In the genomic region with DNA sequence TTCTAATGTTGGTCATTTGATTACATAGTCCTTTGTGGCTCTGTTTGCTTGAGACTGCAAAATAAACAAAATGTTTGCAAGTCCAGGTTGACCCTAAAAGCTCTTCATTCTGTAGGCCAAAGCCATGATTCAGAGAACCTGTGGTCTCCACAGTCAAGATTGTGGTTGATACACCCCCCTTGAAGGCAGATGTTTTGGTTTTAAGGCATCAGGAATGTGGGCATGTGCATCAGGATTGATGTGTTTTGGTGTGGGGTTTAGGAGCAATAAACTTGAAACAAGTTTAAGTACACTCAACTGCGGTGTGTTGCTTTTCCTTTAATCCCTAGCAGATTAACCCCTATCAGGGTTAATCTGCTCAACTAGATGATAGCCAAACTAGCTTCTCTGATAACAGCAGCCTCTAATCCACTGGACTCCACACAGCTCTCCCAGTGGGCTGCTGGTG, we compare ENCODE assay signal across 16 cellular contexts.
A peak's percentile ranks its signal among the peaks of the same experiment; 100 is the strongest.
DNase-seq lines count a peak whose midpoint lies in the region; ATAC-seq and TF ChIP-seq lines count a peak whose summit lies in the region.
"Had no signal": no experiment of that assay in that cellular context is flagged by ENCODE, and none has a peak within 500 bp of the region (broad histone marks: within the 10 kb centered on the region; RNA-seq: fewer than 3 reads in every experiment).

No MANE protein-coding gene starts in this region.

- peak overlapping the region; percentile 2; the same call in 1 of the 2 replicates for H3K4me2 ChIP-seq in BLaER1

- no peak for TF ChIP-seq POLR2A in right lobe of liver (IDR thresholded peaks at IDR 0.05)

- H4K20me1 ChIP-seq in BLaER1: peaks cover 100% of the 10 kb centered on the region

- no peaks in the 10 kb centered on the region for H3K27me3 Mint-ChIP-seq in naive thymus-derived CD4-positive, alpha-beta T cell
- H3K27me3 Mint-ChIP-seq: activated naive CD4-positive, alpha-beta T cell treated with anti-CD3 and anti-CD28 coated beads, Interleukin-2, amount 50 U/mL, for 24 hours; effector memory CD8-positive, alpha-beta T cell; T-cell had no signal

- WGBS in right lobe of liver (ENCODE audit: insufficient coverage, low coverage, low lambda C conversion rate, missing lambda C conversion rate): 0% methylated on average over 1 of the region's 1 CpG

- no peak overlapping the region for H3K27ac Mint-ChIP-seq in naive thymus-derived CD4-positive, alpha-beta T cell
- H3K27ac Mint-ChIP-seq: activated naive CD4-positive, alpha-beta T cell treated with anti-CD3 and anti-CD28 coated beads, Interleukin-2, amount 50 U/mL, for 24 hours; T-cell had no signal

- H3K4me3 Mint-ChIP-seq in naive thymus-derived CD4-positive, alpha-beta T cell: no peak overlapping the region
- H3K4me3 Mint-ChIP-seq: activated naive CD4-positive, alpha-beta T cell treated with anti-CD3 and anti-CD28 coated beads, Interleukin-2, amount 50 U/mL, for 24 hours; T-cell had no signal

- intact Hi-C loops in right lobe of liver (cut with DNase I): no loop called here
- intact Hi-C loops in naive thymus-derived CD4-positive, alpha-beta T cell (cut with micrococcal nuclease): no loop called here

- peak; percentile 84 to 91 (median 88) for ATAC-seq in right lobe of liver
- ATAC-seq in naive thymus-derived CD4-positive, alpha-beta T cell: no peak
- ATAC-seq: effector memory CD8-positive, alpha-beta T cell; T-cell had no signal

- H3K9me3 ChIP-seq in BLaER1: no peaks in the 10 kb centered on the region
- no peaks in the 10 kb centered on the region for H3K9me3 ChIP-seq in right lobe of liver
- no peaks in the 10 kb centered on the region for H3K9me3 ChIP-seq in naive thymus-derived CD4-positive, alpha-beta T cell (ENCODE audit: control insufficient read depth in 2 of 3, low read length in 3 of 3)
- H3K9me3 ChIP-seq: ovary, suprapubic skin had no signal

- H3K36me3 Mint-ChIP-seq in naive thymus-derived CD4-positive, alpha-beta T cell: no peaks in the 10 kb centered on the region
- H3K36me3 Mint-ChIP-seq: activated naive CD4-positive, alpha-beta T cell treated with anti-CD3 and anti-CD28 coated beads, Interleukin-2, amount 50 U/mL, for 24 hours; T-cell had no signal

- no peak overlapping the region for H3K4me3 ChIP-seq in BLaER1
- no peak overlapping the region for H3K4me3 ChIP-seq in astrocyte of the cerebellum (ENCODE audit: low read depth, low read length)
- no peak overlapping the region for H3K4me3 ChIP-seq in right lobe of liver
- no peak overlapping the region for H3K4me3 ChIP-seq in naive thymus-derived CD4-positive, alpha-beta T cell (ENCODE audit: low read length)
- H3K4me3 ChIP-seq: ovary, suprapubic skin had no signal

- in situ Hi-C loops in astrocyte of the cerebellum (cut with HindIII; ENCODE audit: low sequenced_read_pairs): no loop called here

- CTCF ChIA-PET in naive thymus-derived CD4-positive, alpha-beta T cell (lab: Charles Lee): no interaction called here

- peaks cover 0 to 1% (median 0%) of the 10 kb centered on the region in 7 donors for H3K4me1 Mint-ChIP-seq in naive thymus-derived CD4-positive, alpha-beta T cell
- H3K4me1 Mint-ChIP-seq: activated naive CD4-positive, alpha-beta T cell treated with anti-CD3 and anti-CD28 coated beads, Interleukin-2, amount 50 U/mL, for 24 hours had no signal

- no peak for TF ChIP-seq CTCF in astrocyte of the cerebellum (IDR thresholded peaks at IDR 0.05; ENCODE audit: low read depth, low read length, missing control alignments)
- TF ChIP-seq CTCF in right lobe of liver (IDR thresholded peaks at IDR 0.05): no peak

- H3K9ac ChIP-seq in BLaER1: no peak overlapping the region

- DNase-seq in HT1080 (ENCODE audit: low read depth): peak; percentile 49
- peak; percentile 80 for DNase-seq in astrocyte of the cerebellum (ENCODE audit: low read depth)
- no peak for DNase-seq in right lobe of liver
- DNase-seq in NCI-H226: no peak
- no peak for DNase-seq in naive thymus-derived CD4-positive, alpha-beta T cell
- DNase-seq in NCI-H1694 (lab: John Stamatoyannopoulos, UW): no peak
- DNase-seq in stimulated activated CD4-positive, alpha-beta T cell treated with anti-CD3 and anti-CD28 coated beads, Interleukin-2, amount 100 ng/mL, for 48 hours: no peak
- DNase-seq: central memory CD4-positive, alpha-beta T cell; effector memory CD8-positive, alpha-beta T cell; ovary; stimulated activated CD4-positive, alpha-beta T cell treated with anti-CD3 and anti-CD28 coated beads, Interleukin-12 subunit alpha, Interleukin-12 subunit beta, amount 100 ng/mL, for 4 hours; T-cell had no signal

- peaks cover 61% of the 10 kb centered on the region for H3K36me3 ChIP-seq in BLaER1
- no peaks in the 10 kb centered on the region for H3K36me3 ChIP-seq in right lobe of liver
- no peaks in the 10 kb centered on the region for H3K36me3 ChIP-seq in naive thymus-derived CD4-positive, alpha-beta T cell (ENCODE audit: control insufficient read depth in 2 of 3, insufficient read depth in 3 of 3, low read length in 3 of 3)
- H3K36me3 ChIP-seq: ovary, suprapubic skin had no signal

- peaks cover 57% of the 10 kb centered on the region for H3K4me1 ChIP-seq in BLaER1
- peaks cover 0 to 28% (median 12%) of the 10 kb centered on the region in 4 donors for H3K4me1 ChIP-seq in right lobe of liver
- no peaks in the 10 kb centered on the region for H3K4me1 ChIP-seq in naive thymus-derived CD4-positive, alpha-beta T cell (ENCODE audit: control insufficient read depth in 2 of 2, insufficient read depth in 2 of 2, low read length in 2 of 2)

- POLR2A ChIA-PET in naive thymus-derived CD4-positive, alpha-beta T cell (lab: Charles Lee): no interaction called here

- peaks cover 0 to 8% (median 0%) of the 10 kb centered on the region in 11 donors for H3K9me3 Mint-ChIP-seq in naive thymus-derived CD4-positive, alpha-beta T cell
- H3K9me3 Mint-ChIP-seq: activated naive CD4-positive, alpha-beta T cell treated with anti-CD3 and anti-CD28 coated beads, Interleukin-2, amount 50 U/mL, for 24 hours; effector memory CD8-positive, alpha-beta T cell had no signal

- no peak overlapping the region for H3K27ac ChIP-seq in BLaER1
- H3K27ac ChIP-seq in right lobe of liver: peak overlapping the region in 2 of 3 donors; percentile 18 to 59
- no peak overlapping the region for H3K27ac ChIP-seq in naive thymus-derived CD4-positive, alpha-beta T cell (ENCODE audit: low read depth, low read length)
- H3K27ac ChIP-seq: C4-2B, ovary, suprapubic skin had no signal

- H3K27me3 ChIP-seq in BLaER1 (no peaks in the 10 kb centered on the region), right lobe of liver (no peaks in the 10 kb centered on the region)
- no peaks in the 10 kb centered on the region for H3K27me3 ChIP-seq in naive thymus-derived CD4-positive, alpha-beta T cell (ENCODE audit: control insufficient read depth in 2 of 2, insufficient read depth in 2 of 2, low read length in 2 of 2)
- H3K27me3 ChIP-seq: ovary, suprapubic skin had no signal

Comparison
In these comparisons a context has a peak if more than half of its experiments do, and no peak if none do; other contexts are left out.
1. H3K27ac ChIP-seq: peak in right lobe of liver (2 of 3); none in BLaER1 (single experiment) and naive thymus-derived CD4-positive, alpha-beta T cell (single experiment).
2. DNase-seq: peak in HT1080 (single experiment) and astrocyte of the cerebellum (single experiment); none in right lobe of liver (0 of 3), NCI-H226 (single experiment), naive thymus-derived CD4-positive, alpha-beta T cell (0 of 9), NCI-H1694 (single experiment) and stimulated activated CD4-positive, alpha-beta T cell treated with anti-CD3 and anti-CD28 coated beads, Interleukin-2, amount 100 ng/mL, for 48 hours (0 of 2).